Comparison of ENCODE assay signal across 13 cellular contexts in the genomic region with DNA sequence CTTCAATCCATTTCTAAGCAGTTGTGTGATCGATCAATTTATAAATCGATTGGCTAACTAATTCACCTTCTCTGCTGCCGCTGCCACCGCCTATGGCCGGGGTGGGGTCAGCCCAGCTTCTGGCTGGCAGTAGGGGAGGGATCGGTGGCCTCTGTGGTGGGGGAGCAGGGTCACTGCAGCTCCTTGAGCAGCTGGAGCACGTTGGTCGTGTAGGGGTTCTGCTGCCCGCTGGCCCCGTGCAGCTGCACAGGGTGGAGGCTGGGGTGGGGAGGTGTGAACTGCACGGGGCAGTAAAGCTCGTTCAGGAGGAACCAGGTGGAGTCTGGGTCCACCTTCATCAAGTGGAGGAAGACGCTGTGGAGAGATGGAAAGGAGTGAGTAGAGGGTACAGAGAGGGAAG. TPM values are rescaled to one million over a fixed set of nuclear protein-coding genes. Genes with fewer than 3 reads are reported as not detected.
DNase-seq lines count a peak whose midpoint lies in the region; TF ChIP-seq lines count a peak whose summit lies in the region.
"Had no signal": no experiment of that assay in that cellular context is flagged by ENCODE, and none has a peak within 500 bp of the region (broad histone marks: within the 10 kb centered on the region; RNA-seq: fewer than 3 reads in every experiment).

No MANE protein-coding gene starts in this region.

- H3K79me1 ChIP-seq in neuronal stem cell (ENCODE audit: low read depth, low read length) = no peaks in the 10 kb centered on the region

- no peak overlapping the region for H2AFZ ChIP-seq in neuronal stem cell (ENCODE audit: low read length)
- no peak overlapping the region for H2AFZ ChIP-seq in MM.1S (ENCODE audit: low read length)

- H3K4me3 Mint-ChIP-seq in activated naive CD4-positive, alpha-beta T cell treated with anti-CD3 and anti-CD28 coated beads, Interleukin-2, amount 10 ng/mL, durations not matched to agents 7 days and 5 days = no peak overlapping the region
- no peak overlapping the region for H3K4me3 Mint-ChIP-seq in activated naive CD4-positive, alpha-beta T cell treated with anti-CD3 and anti-CD28 coated beads for 36 hours
- H3K4me3 Mint-ChIP-seq: CD4-positive, CD25-positive, alpha-beta regulatory T cell; HFFc6 had no signal

- H3K9ac ChIP-seq in neuronal stem cell (ENCODE audit: low read depth, low read length, poor library complexity) (peak overlapping the region; percentile 63), MM.1S (ENCODE audit: low read length) (no peak overlapping the region)
- H3K9ac ChIP-seq: BLaER1 treated with 17β-estradiol and CSF1 and Interleukin-3, amounts not matched to agents 10 nM and 100 nM had no signal

- H3K9me3 Mint-ChIP-seq in activated naive CD4-positive, alpha-beta T cell treated with anti-CD3 and anti-CD28 coated beads, Interleukin-2, amount 10 ng/mL, durations not matched to agents 7 days and 5 days = no peaks in the 10 kb centered on the region
- H3K9me3 Mint-ChIP-seq in activated naive CD4-positive, alpha-beta T cell treated with anti-CD3 and anti-CD28 coated beads for 36 hours = no peaks in the 10 kb centered on the region
- H3K9me3 Mint-ChIP-seq: CD4-positive, CD25-positive, alpha-beta regulatory T cell; HFFc6 had no signal

- no peak overlapping the region for H4K91ac ChIP-seq in neuronal stem cell (ENCODE audit: low read depth, low read length, poor library complexity)

- no peak overlapping the region for H2BK12ac ChIP-seq in neuronal stem cell (ENCODE audit: low read length)

- H3K4me2 ChIP-seq in neuronal stem cell (ENCODE audit: insufficient read depth, low read length, poor library complexity, severe bottlenecking) = no peak overlapping the region
- H3K4me2 ChIP-seq in MM.1S (ENCODE audit: low read depth, low read length) = no peak overlapping the region

- no peak overlapping the region for H2AK5ac ChIP-seq in neuronal stem cell (ENCODE audit: low read depth, low read length)

- H3K27ac Mint-ChIP-seq in activated naive CD4-positive, alpha-beta T cell treated with anti-CD3 and anti-CD28 coated beads, Interleukin-2, amount 10 ng/mL, durations not matched to agents 7 days and 5 days = peak overlapping the region; percentile 55
- no peak overlapping the region for H3K27ac Mint-ChIP-seq in activated naive CD4-positive, alpha-beta T cell treated with anti-CD3 and anti-CD28 coated beads for 36 hours
- H3K27ac Mint-ChIP-seq: CD4-positive, CD25-positive, alpha-beta regulatory T cell; HFFc6 had no signal

- DNase-seq in activated naive CD4-positive, alpha-beta T cell treated with anti-CD3 and anti-CD28 coated beads, Interleukin-2, amount 10 ng/mL, durations not matched to agents 7 days and 5 days = no peak
- no peak for DNase-seq in activated naive CD4-positive, alpha-beta T cell treated with anti-CD3 and anti-CD28 coated beads for 36 hours
- DNase-seq in islet precursor cell (peak; percentile 41), neuronal stem cell (ENCODE audit: low spot score) (no peak), MM.1S (no peak), T-helper 2 cell (no peak)
- DNase-seq: ACHN; CD4-positive, CD25-positive, alpha-beta regulatory T cell; DMS53; HCEC 1CT; HFFc6 had no signal

- no peaks in the 10 kb centered on the region for H3K79me2 ChIP-seq in MM.1S (ENCODE audit: low read length)

- H3K27me3 Mint-ChIP-seq in activated naive CD4-positive, alpha-beta T cell treated with anti-CD3 and anti-CD28 coated beads, Interleukin-2, amount 10 ng/mL, durations not matched to agents 7 days and 5 days = no peaks in the 10 kb centered on the region
- H3K27me3 Mint-ChIP-seq in activated naive CD4-positive, alpha-beta T cell treated with anti-CD3 and anti-CD28 coated beads for 36 hours (ENCODE audit: low read depth) = no peaks in the 10 kb centered on the region
- H3K27me3 Mint-ChIP-seq: CD4-positive, CD25-positive, alpha-beta regulatory T cell had no signal

- H2BK15ac ChIP-seq in neuronal stem cell (ENCODE audit: low read length) = no peak overlapping the region

- H2BK5ac ChIP-seq in neuronal stem cell (ENCODE audit: low read length) = no peak overlapping the region

- H3K36me3 ChIP-seq in neuronal stem cell (replicated peaks in 1 of 2; ENCODE audit: control insufficient read depth in 2 of 2, insufficient read depth in 2 of 2, low read length in 2 of 2) (peaks cover 6 to 66% of the 10 kb centered on the region in 2 donors), MM.1S (replicated peaks; ENCODE audit: insufficient read depth, low read length) (no peaks in the 10 kb centered on the region)

- no peak overlapping the region for H3K23ac ChIP-seq in neuronal stem cell (ENCODE audit: low read depth, low read length, poor library complexity)

- H3K4me3 ChIP-seq in neuronal stem cell (ENCODE audit: low read length in 2 of 2) = no peak overlapping the region
- H3K4me3 ChIP-seq in MM.1S (ENCODE audit: low read length) = no peak overlapping the region
- H3K4me3 ChIP-seq: BLaER1 treated with 17β-estradiol and CSF1 and Interleukin-3, amounts not matched to agents 10 nM and 100 nM had no signal

- WGBS in neuronal stem cell (ENCODE audit: extremely low coverage in 2 of 2, insufficient read length in 2 of 2, insufficient replicate concordance in 1 of 2), 2 donors = no CpG with 5 or more reads among the region's 13 CpGs

- H3K18ac ChIP-seq in neuronal stem cell (ENCODE audit: low read length) = no peak overlapping the region

- H3K9me3 ChIP-seq in neuronal stem cell (replicated peaks in 1 of 2; ENCODE audit: control insufficient read depth in 2 of 2, insufficient read depth in 1 of 2, low read depth in 1 of 2, low read length in 2 of 2) (no peaks in the 10 kb centered on the region), MM.1S (replicated peaks; ENCODE audit: insufficient read depth, low read length) (no peaks in the 10 kb centered on the region)
- H3K9me3 ChIP-seq: BLaER1 treated with 17β-estradiol and CSF1 and Interleukin-3, amounts not matched to agents 10 nM and 100 nM had no signal

- H2BK120ac ChIP-seq in neuronal stem cell (ENCODE audit: low read depth, low read length) = no peak overlapping the region

- no peaks in the 10 kb centered on the region for H3F3A ChIP-seq in MM.1S (ENCODE audit: insufficient read depth, low read length)

- H3K36me3 Mint-ChIP-seq in activated naive CD4-positive, alpha-beta T cell treated with anti-CD3 and anti-CD28 coated beads, Interleukin-2, amount 10 ng/mL, durations not matched to agents 7 days and 5 days = peaks cover 8% of the 10 kb centered on the region
- H3K36me3 Mint-ChIP-seq in activated naive CD4-positive, alpha-beta T cell treated with anti-CD3 and anti-CD28 coated beads for 36 hours (ENCODE audit: low read depth) = peaks cover 38% of the 10 kb centered on the region

- H4K8ac ChIP-seq in neuronal stem cell (ENCODE audit: low read depth, low read length) = no peak overlapping the region

- H3K4me1 Mint-ChIP-seq in activated naive CD4-positive, alpha-beta T cell treated with anti-CD3 and anti-CD28 coated beads, Interleukin-2, amount 10 ng/mL, durations not matched to agents 7 days and 5 days = no peaks in the 10 kb centered on the region
- no peaks in the 10 kb centered on the region for H3K4me1 Mint-ChIP-seq in activated naive CD4-positive, alpha-beta T cell treated with anti-CD3 and anti-CD28 coated beads for 36 hours (ENCODE audit: low read depth)
- H3K4me1 Mint-ChIP-seq: CD4-positive, CD25-positive, alpha-beta regulatory T cell had no signal

- no peak overlapping the region for H3K14ac ChIP-seq in neuronal stem cell (ENCODE audit: low read length)

- intact Hi-C loops in activated naive CD4-positive, alpha-beta T cell treated with anti-CD3 and anti-CD28 coated beads for 36 hours (cut with micrococcal nuclease) = no loop called here

- no peaks in the 10 kb centered on the region for H3K9me2 ChIP-seq in MM.1S (replicated peaks; ENCODE audit: insufficient read depth, low read length)

- TF ChIP-seq CTCF in VCaP (conservative IDR thresholded peaks at IDR 0.05) = no peak
- TF ChIP-seq CTCF in MM.1S (IDR thresholded peaks at IDR 0.05; ENCODE audit: low read length) = no peak

- CTCF ChIA-PET in activated naive CD4-positive, alpha-beta T cell treated with anti-CD3 and anti-CD28 coated beads, Interleukin-2, amount 10 ng/mL, durations not matched to agents 7 days and 5 days (lab: Charles Lee) = interaction anchor here (1.7 kb wide), 1 partner anchor 15 kb away, joined by 5 read pairs; no protein-coding TSS in a partner anchor
- CTCF ChIA-PET in activated naive CD4-positive, alpha-beta T cell treated with anti-CD3 and anti-CD28 coated beads for 36 hours (lab: Charles Lee) = interaction anchor here (1.5 kb wide), 1 partner anchor 10 kb away, joined by 4 read pairs; no protein-coding TSS in a partner anchor

- H3K27me3 ChIP-seq in neuronal stem cell (ENCODE audit: control insufficient read depth in 3 of 3, insufficient read depth in 3 of 3, low read depth in 1 of 3, low read length in 3 of 3) (no peaks in the 10 kb centered on the region), MM.1S (replicated peaks; ENCODE audit: insufficient read depth, low read length) (no peaks in the 10 kb centered on the region)
- H3K27me3 ChIP-seq: BLaER1 treated with 17β-estradiol and CSF1 and Interleukin-3, amounts not matched to agents 10 nM and 100 nM had no signal

- H4K20me1 ChIP-seq in MM.1S (ENCODE audit: insufficient read depth, low read length) = no peaks in the 10 kb centered on the region

- H3K4me1 ChIP-seq in neuronal stem cell (ENCODE audit: control insufficient read depth in 2 of 2, insufficient read depth in 1 of 2, low read depth in 1 of 2, low read length in 2 of 2) (peaks cover 9 to 12% of the 10 kb centered on the region in 2 donors), MM.1S (ENCODE audit: low read length) (no peaks in the 10 kb centered on the region)

- peak overlapping the region; percentile 67 for H3K27ac ChIP-seq in VCaP
- no peak overlapping the region for H3K27ac ChIP-seq in neuronal stem cell (replicated peaks; ENCODE audit: low read length)
- H3K27ac ChIP-seq in MM.1S (ENCODE audit: low read length) = no peak overlapping the region
- H3K27ac ChIP-seq: BLaER1 treated with 17β-estradiol and CSF1 and Interleukin-3, amounts not matched to agents 10 nM and 100 nM had no signal

- H3K4ac ChIP-seq in neuronal stem cell (ENCODE audit: low read length) = no peak overlapping the region

RNA-seq across cellular contexts. Expression of gene TTI1, which starts 50.0 kb away (rescaled TPM):
- 10 to 100 TPM; 32.8 to 36.2 TPM for total RNA-seq in activated naive CD4-positive, alpha-beta T cell treated with anti-CD3 and anti-CD28 coated beads for 36 hours
- polyA plus RNA-seq in neuronal stem cell (2013, experiment 1 of 2) = 24.0 TPM
- polyA plus RNA-seq in neuronal stem cell (2013, experiment 2 of 2) = 24.4 TPM

RNA-seq across cellular contexts. Expression of gene RPRD1B, which starts 50.3 kb away (rescaled TPM):
- 10 to 100 TPM; 31.6 to 32.7 TPM for total RNA-seq in activated naive CD4-positive, alpha-beta T cell treated with anti-CD3 and anti-CD28 coated beads for 36 hours
- 28.1 TPM for polyA plus RNA-seq in neuronal stem cell (2013, experiment 1 of 2)
- 31.6 TPM for polyA plus RNA-seq in neuronal stem cell (2013, experiment 2 of 2)
